19 cellular contexts compared by ENCODE assay signal in the genomic region with DNA sequence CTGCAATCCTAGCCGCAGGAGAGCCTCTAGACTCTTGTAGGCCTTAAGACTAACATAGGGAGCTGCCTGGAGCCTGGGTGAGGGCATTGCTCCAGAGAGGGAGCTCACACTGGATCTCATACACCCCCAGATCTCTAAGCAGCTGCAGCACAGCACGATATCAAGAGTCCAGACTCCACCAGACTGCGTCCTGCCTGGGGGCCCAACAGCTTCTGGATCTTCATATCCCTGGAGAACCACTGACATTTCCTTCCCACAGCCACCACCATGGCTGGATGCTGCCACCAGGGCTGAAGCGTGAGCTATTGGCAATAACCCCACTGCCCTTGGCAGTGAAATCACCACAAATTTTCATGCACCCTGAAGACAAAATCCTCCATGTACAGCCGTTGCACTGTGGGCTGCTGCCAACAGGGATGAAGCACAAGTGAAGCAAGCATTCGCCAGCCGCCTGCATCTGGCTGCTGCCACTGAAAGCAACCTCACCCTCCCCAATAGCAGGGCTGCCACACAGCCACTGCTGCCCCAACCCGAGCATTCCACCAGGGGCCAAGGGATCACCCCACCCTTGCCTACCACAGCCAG. TPM values are rescaled to one million over a fixed set of nuclear protein-coding genes. Genes with fewer than 3 reads are reported as not detected.
"Had no signal": no experiment of that assay in that cellular context is flagged by ENCODE, and none has a peak within 500 bp of the region (broad histone marks: within the 10 kb centered on the region; RNA-seq: fewer than 3 reads in every experiment).

No MANE protein-coding gene starts in this region.

- H3K27ac Mint-ChIP-seq: activated T-cell treated with anti-CD3 and anti-CD28 coated beads, Interleukin-2, amount 50 U/mL, for 24 hours; dendritic cell treated with granulocyte-macrophage colony-stimulating factor and Interleukin-4, amounts not matched to agents 40 ng/mL and 50 ng/mL, for 4 days; natural killer cell had no signal

- FAIRE-seq: keratinocyte had no signal

- H3K4me1 ChIP-seq: esophagus squamous epithelium, heart right ventricle, right lobe of liver, transverse colon had no signal

- H3K4me1 Mint-ChIP-seq: natural killer cell had no signal

- ATAC-seq: natural killer cell, right lobe of liver had no signal

- DNase-seq: activated CD8-positive, alpha-beta memory T cell treated with anti-CD3 and anti-CD28 coated beads, Interleukin-2, amount 50 U/mL, for 4 hours; activated gamma-delta T cell treated with Interleukin-2 at 50 U/mL for 16 hours; activated naive CD4-positive, alpha-beta T cell treated with anti-CD3 and anti-CD28 coated beads, Interleukin-2, amount 50 U/mL, for 16 hours; activated T-cell treated with anti-CD3 and anti-CD28 coated beads, Interleukin-2, amount 50 U/mL, for 24 hours; amniotic stem cell; caudate nucleus; effector CD4-positive, alpha-beta T cell; esophagus squamous epithelium; foreskin melanocyte; heart right ventricle; natural killer cell; stimulated activated CD4-positive, alpha-beta T cell treated with anti-CD3 and anti-CD28 coated beads, Interleukin-2, amount 100 ng/mL, for 48 hours; stimulated activated naive CD4-positive, alpha-beta T cell treated with Interleukin-2 at 50 U/mL for 16 hours; T-helper 2 cell; transverse colon had no signal

- H3K36me3 ChIP-seq: esophagus squamous epithelium, heart right ventricle, right lobe of liver, transverse colon had no signal

- H3K27ac ChIP-seq: esophagus squamous epithelium, heart right ventricle, right lobe of liver, transverse colon had no signal

- H3K27me3 ChIP-seq: right lobe of liver had no signal

- H3K4me3 ChIP-seq: esophagus squamous epithelium, heart right ventricle, right lobe of liver, transverse colon had no signal

- H3K4me3 Mint-ChIP-seq: activated T-cell treated with anti-CD3 and anti-CD28 coated beads, Interleukin-2, amount 50 U/mL, for 24 hours; dendritic cell treated with granulocyte-macrophage colony-stimulating factor and Interleukin-4, amounts not matched to agents 40 ng/mL and 50 ng/mL, for 4 days; natural killer cell had no signal

RNA-seq across cellular contexts. Expression of gene CACNA2D4, which starts 28.2 kb away (rescaled TPM):
- total RNA-seq: temporal lobe had no signal
